17 cellular contexts compared by ENCODE assay signal in genomic region chr1:230119340-230119739, GRCh38. TPM values are rescaled to one million over a fixed set of nuclear protein-coding genes. Genes with fewer than 3 reads are reported as not detected.
DNase-seq lines count a peak whose midpoint lies in the region; ATAC-seq and TF ChIP-seq lines count a peak whose summit lies in the region.
"Had no signal": no experiment of that assay in that cellular context is flagged by ENCODE, and none has a peak within 500 bp of the region (broad histone marks: within the 10 kb centered on the region; RNA-seq: fewer than 3 reads in every experiment).

No MANE protein-coding gene starts in this region.

- H3K4me1 ChIP-seq in GM23338 (ENCODE audit: insufficient read depth) = 0 out of 2 replicates have a peak, but pooled peaks cover 10% of the 10 kb centered on the region
- H3K4me1 ChIP-seq in OCI-LY7 (ENCODE audit: insufficient read depth, low read length, poor library complexity, severe bottlenecking) = peaks cover 62% of the 10 kb centered on the region
- peaks cover 20% of the 10 kb centered on the region for H3K4me1 ChIP-seq in testis
- H3K4me1 ChIP-seq in mesenchymal stem cell (ENCODE audit: control insufficient read depth, insufficient read depth, low read depth, low read length) = peaks cover 21% of the 10 kb centered on the region

- CTCF ChIA-PET in OCI-LY7 (lab: Charles Lee; ENCODE audit: unreplicated experiment) = no interaction called here
- CTCF ChIA-PET in activated CD4-positive, alpha-beta T cell treated with anti-CD3 and anti-CD28 coated beads, Interleukin-2, amount 10 ng/mL, durations not matched to agents 7 days and 5 days (lab: Charles Lee) = interaction anchor here (1.6 to 1.9 kb wide), 2 partner anchors 9 to 41 kb away, joined by 3 to 6 read pairs; no protein-coding TSS in a partner anchor

- no peak overlapping the region for H2BK12ac ChIP-seq in mesenchymal stem cell (ENCODE audit: low read length in 2 of 2)

- TF ChIP-seq POLR2A in testis (IDR thresholded peaks at IDR 0.05) = no peak

- no peak overlapping the region for H3K23ac ChIP-seq in mesenchymal stem cell (ENCODE audit: low read length in 2 of 2)

- WGBS in testis, 2 donors = 45 to 71% methylated on average over 6 of the region's 6 CpGs
- 97% methylated on average over 5 of the region's 6 CpGs for whole genome bisulfite sequencing in mesenchymal stem cell

- H3K9me2 ChIP-seq in GM23338 (ENCODE audit: insufficient read depth) (no peaks in the 10 kb centered on the region; the same call in 1 of the 2 replicates), OCI-LY7 (ENCODE audit: insufficient read depth, low read length) (no peaks in the 10 kb centered on the region)

- peaks cover 34% of the 10 kb centered on the region for H3K79me1 ChIP-seq in mesenchymal stem cell (replicated peaks; ENCODE audit: low read length, poor library complexity, severe bottlenecking)

- no peak overlapping the region for H3K9ac ChIP-seq in mesenchymal stem cell (ENCODE audit: low read length)

- TF ChIP-seq CTCF in GM23338 (conservative IDR thresholded peaks at IDR 0.05; ENCODE audit: low read depth in 2 of 2) (no peak), OCI-LY7 (conservative IDR thresholded peaks at IDR 0.05; ENCODE audit: low read length) (no peak), testis (IDR thresholded peaks at IDR 0.05) (no peak)

- peaks cover 7% of the 10 kb centered on the region for H3K27me3 Mint-ChIP-seq in GM23338 (ENCODE audit: insufficient read depth, low read depth, poor library complexity)
- no peaks in the 10 kb centered on the region for H3K27me3 Mint-ChIP-seq in naive B cell
- no peaks in the 10 kb centered on the region for H3K27me3 Mint-ChIP-seq in activated CD4-positive, alpha-beta T cell treated with anti-CD3 and anti-CD28 coated beads, Interleukin-2, amount 10 ng/mL, durations not matched to agents 7 days and 5 days

- no peak overlapping the region for H2BK15ac ChIP-seq in mesenchymal stem cell (ENCODE audit: low read depth, poor library complexity, severe bottlenecking)

- POLR2A ChIA-PET in OCI-LY7 (lab: Charles Lee) = interaction anchor here (4.5 kb wide), 1 partner anchor 10 kb away, joined by 26 read pairs; no protein-coding TSS in a partner anchor
- POLR2A ChIA-PET in activated CD4-positive, alpha-beta T cell treated with anti-CD3 and anti-CD28 coated beads, Interleukin-2, amount 10 ng/mL, durations not matched to agents 7 days and 5 days (lab: Charles Lee) = no interaction called here

- H3K36me3 Mint-ChIP-seq in GM23338 (ENCODE audit: low read depth) (peaks cover under 1% of the 10 kb centered on the region; the same call in 2 of the 3 replicates), naive B cell (peaks cover 11 to 20% of the 10 kb centered on the region in 2 donors)
- peaks cover 17% of the 10 kb centered on the region for H3K36me3 Mint-ChIP-seq in activated CD4-positive, alpha-beta T cell treated with anti-CD3 and anti-CD28 coated beads, Interleukin-2, amount 10 ng/mL, durations not matched to agents 7 days and 5 days (ENCODE audit: low read depth)

- H4K20me1 ChIP-seq in GM23338 (replicated peaks; ENCODE audit: insufficient read depth) (no peaks in the 10 kb centered on the region; the same call in 1 of the 2 replicates), OCI-LY7 (ENCODE audit: insufficient read depth, low read length) (no peaks in the 10 kb centered on the region)

- no peak for ATAC-seq in GM23338
- ATAC-seq in naive B cell (ENCODE audit: low read depth in 2 of 2) = no peak
- ATAC-seq: Panc1 had no signal

- DNase-seq in GM23338 (ENCODE audit: low spot score) = no peak
- DNase-seq in OCI-LY7 (ENCODE audit: low spot score) = no peak
- DNase-seq in naive B cell = no peak
- DNase-seq in testis = peak; percentile 60
- DNase-seq in NCI-H2107 (lab: John Stamatoyannopoulos, UW) = no peak
- DNase-seq in mesenchymal stem cell = no peak
- DNase-seq in activated CD4-positive, alpha-beta T cell treated with anti-CD3 and anti-CD28 coated beads, Interleukin-2, amount 10 ng/mL, durations not matched to agents 7 days and 5 days = no peak
- DNase-seq: DMS 273 treated with DMSO at 0.1 percent for 48 hours, GDM1, H7, NCI-H1105 treated with DMSO at 0.1 percent for 48 hours, NCI-H1694, NCI-H2227 treated with DMSO at 0.1 percent for 48 hours, NCI-H524 treated with DMSO at 0.1 percent for 48 hours had no signal

- no peak overlapping the region for H3K4me2 ChIP-seq in GM23338
- H3K4me2 ChIP-seq in OCI-LY7 (ENCODE audit: low read length) = peak overlapping the region; percentile 5; the same call in 1 of the 2 replicates
- H3K4me2 ChIP-seq in mesenchymal stem cell (ENCODE audit: low read length, poor library complexity, severe bottlenecking) = no peak overlapping the region

- H3K36me3 ChIP-seq in GM23338 (ENCODE audit: insufficient read depth) = no peaks in the 10 kb centered on the region
- H3K36me3 ChIP-seq in OCI-LY7 (ENCODE audit: insufficient read depth, low read length) = peaks cover 3% of the 10 kb centered on the region; the same call in 1 of the 2 replicates
- H3K36me3 ChIP-seq in testis (ENCODE audit: low read depth, missing control alignments) = no peaks in the 10 kb centered on the region
- peaks cover 0 to 17% of the 10 kb centered on the region in 2 experiments for H3K36me3 ChIP-seq in mesenchymal stem cell (ENCODE audit: control insufficient read depth in 1 of 2, insufficient read depth in 2 of 2, low read depth in 1 of 2, low read length in 2 of 2)

- intact Hi-C loops in OCI-LY7 (cut with micrococcal nuclease; ENCODE audit: unreplicated experiment) (no loop called here), testis (cut with DNase I; ENCODE audit: low total_unique reads) (no loop called here)

- no peak overlapping the region for H2AK5ac ChIP-seq in mesenchymal stem cell (ENCODE audit: low read length, severe bottlenecking)

- H3K4me3 Mint-ChIP-seq in GM23338 (no peak overlapping the region), naive B cell (peak overlapping the region in 2 of 8 donors; percentile 23 to 63)
- no peak overlapping the region for H3K4me3 Mint-ChIP-seq in activated CD4-positive, alpha-beta T cell treated with anti-CD3 and anti-CD28 coated beads, Interleukin-2, amount 10 ng/mL, durations not matched to agents 7 days and 5 days
- H3K4me3 Mint-ChIP-seq: CD14-positive monocyte had no signal

- H3K27ac ChIP-seq in GM23338 (ENCODE audit: low read depth) (no peak overlapping the region), OCI-LY7 (ENCODE audit: low read depth, low read length, poor library complexity, severe bottlenecking) (no peak overlapping the region), testis (peak overlapping the region; percentile 70 to 74), mesenchymal stem cell (ENCODE audit: low read length, poor library complexity, severe bottlenecking) (no peak overlapping the region)
- H3K27ac ChIP-seq: SJSA1 had no signal

- no peaks in the 10 kb centered on the region for H3F3A ChIP-seq in GM23338 (replicated peaks; ENCODE audit: low read depth)

- H4K8ac ChIP-seq in mesenchymal stem cell (ENCODE audit: low read length) = no peak overlapping the region

- H3K14ac ChIP-seq in mesenchymal stem cell (ENCODE audit: low read length in 2 of 2) = no peak overlapping the region

- H3K4ac ChIP-seq in mesenchymal stem cell (ENCODE audit: low read depth in 1 of 2, low read length in 2 of 2) = no peak overlapping the region

- H3K27ac Mint-ChIP-seq in GM23338 (peak overlapping the region; percentile 37; the same call in 1 of the 2 replicates), naive B cell (peak overlapping the region in 5 of 6 donors; percentile 62 to 98 (median 93))
- H3K27ac Mint-ChIP-seq in activated CD4-positive, alpha-beta T cell treated with anti-CD3 and anti-CD28 coated beads, Interleukin-2, amount 10 ng/mL, durations not matched to agents 7 days and 5 days = no peak overlapping the region

- peaks cover 38% of the 10 kb centered on the region for H3K4me1 Mint-ChIP-seq in GM23338
- H3K4me1 Mint-ChIP-seq in naive B cell = peaks cover 67 to 79% (median 77%) of the 10 kb centered on the region in 3 donors
- peaks cover 56% of the 10 kb centered on the region for H3K4me1 Mint-ChIP-seq in activated CD4-positive, alpha-beta T cell treated with anti-CD3 and anti-CD28 coated beads, Interleukin-2, amount 10 ng/mL, durations not matched to agents 7 days and 5 days

- H3K18ac ChIP-seq in mesenchymal stem cell (ENCODE audit: low read depth in 1 of 2, low read length in 2 of 2) = no peak overlapping the region

- no peaks in the 10 kb centered on the region for H3K9me3 ChIP-seq in OCI-LY7 (ENCODE audit: low read length)
- no peaks in the 10 kb centered on the region for H3K9me3 ChIP-seq in testis
- H3K9me3 ChIP-seq in mesenchymal stem cell (ENCODE audit: control insufficient read depth, low read length) = no peaks in the 10 kb centered on the region
- H3K9me3 ChIP-seq: SJSA1 had no signal

- H3K27me3 ChIP-seq in GM23338 (ENCODE audit: insufficient read depth) (no peaks in the 10 kb centered on the region), testis (no peaks in the 10 kb centered on the region), mesenchymal stem cell (ENCODE audit: control insufficient read depth in 1 of 2, insufficient read depth in 1 of 2, low read length in 2 of 2) (no peaks in the 10 kb centered on the region)
- H3K27me3 ChIP-seq: SJSA1 had no signal

- H2BK5ac ChIP-seq in mesenchymal stem cell (ENCODE audit: low read depth, low read length, poor library complexity, severe bottlenecking) = no peak overlapping the region

- no peak overlapping the region for H4K91ac ChIP-seq in mesenchymal stem cell (ENCODE audit: low read length)

- no peak overlapping the region for H2BK120ac ChIP-seq in mesenchymal stem cell (ENCODE audit: low read depth, low read length)

- H3K9me3 Mint-ChIP-seq in GM23338 = no peaks in the 10 kb centered on the region
- H3K9me3 Mint-ChIP-seq in naive B cell = no peaks in the 10 kb centered on the region
- H3K9me3 Mint-ChIP-seq in activated CD4-positive, alpha-beta T cell treated with anti-CD3 and anti-CD28 coated beads, Interleukin-2, amount 10 ng/mL, durations not matched to agents 7 days and 5 days = no peaks in the 10 kb centered on the region
- H3K9me3 Mint-ChIP-seq: CD14-positive monocyte had no signal

- no peak overlapping the region for H2AFZ ChIP-seq in GM23338
- H2AFZ ChIP-seq in OCI-LY7 (ENCODE audit: low read length) = no peak overlapping the region
- no peak overlapping the region for H2AFZ ChIP-seq in mesenchymal stem cell (ENCODE audit: low read depth, low read length)

- H3K79me2 ChIP-seq in GM23338 (replicated peaks; ENCODE audit: insufficient read depth) = peaks cover 77% of the 10 kb centered on the region
- H3K79me2 ChIP-seq in OCI-LY7 (ENCODE audit: insufficient read depth, low read depth, low read length) = peaks cover 37% of the 10 kb centered on the region; the same call in 1 of the 2 replicates

- H3K4me3 ChIP-seq in GM23338 (no peak overlapping the region), OCI-LY7 (ENCODE audit: low read depth, low read length, poor library complexity, severe bottlenecking) (no peak overlapping the region), testis (no peak overlapping the region), mesenchymal stem cell (ENCODE audit: insufficient read depth in 1 of 2, low read depth in 1 of 2, low read length in 2 of 2) (no peak overlapping the region)
- H3K4me3 ChIP-seq: SJSA1 had no signal

- no TSS peak for BruUV-seq in OCI-LY7 (replicated peaks; lab: Mats Ljungman, UMichigan)

RNA-seq across cellular contexts. Expression of gene GALNT2, which starts 52.3 kb away (rescaled TPM):
- 37.2 and 48.3 TPM in 2 replicates for total RNA-seq in GM23338 (2014; rRNA removed; shearing (Covaris generic))
- polyA plus RNA-seq in GM23338 (2016; fragmentation: Nextera tagmentation; extraction: Ambion mirVana) (17.8 and 19.2 TPM in 2 replicates), naive B cell (ENCODE audit: low read depth in 6 of 6) (10 to 100 TPM; 15.1 to 22.4 (median 17.5) TPM), testis (ENCODE audit: insufficient read depth, low read depth, low replicate concordance) (63.0 TPM)
- 26.3 and 29.9 TPM in 2 replicates for total RNA-seq in OCI-LY7 (2014; rRNA removed; shearing (Covaris generic))
- total RNA-seq in OCI-LY7 (2022) (56.4 and 67.3 TPM in 2 replicates), testis (100 to 1,000 TPM; 114 to 135 TPM)
- 128 TPM for polyA plus RNA-seq in mesenchymal stem cell (2013, experiment 1 of 2)
- 130 TPM for polyA plus RNA-seq in mesenchymal stem cell (2013, experiment 2 of 2)
- total RNA-seq in activated CD4-positive, alpha-beta T cell treated with anti-CD3 and anti-CD28 coated beads, Interleukin-2, amount 10 ng/mL, durations not matched to agents 7 days and 5 days = 10 to 100 TPM; 22.7 to 28.4 TPM

Comparison
In these comparisons a context has a peak if more than half of its experiments do, and no peak if none do; other contexts are left out.
1. H3K27ac ChIP-seq: peak in testis (2 of 2); none in GM23338 (single experiment), OCI-LY7 (single experiment) and mesenchymal stem cell (single experiment).